Comparison of ENCODE assay signal across 8 cellular contexts in the genomic region with DNA sequence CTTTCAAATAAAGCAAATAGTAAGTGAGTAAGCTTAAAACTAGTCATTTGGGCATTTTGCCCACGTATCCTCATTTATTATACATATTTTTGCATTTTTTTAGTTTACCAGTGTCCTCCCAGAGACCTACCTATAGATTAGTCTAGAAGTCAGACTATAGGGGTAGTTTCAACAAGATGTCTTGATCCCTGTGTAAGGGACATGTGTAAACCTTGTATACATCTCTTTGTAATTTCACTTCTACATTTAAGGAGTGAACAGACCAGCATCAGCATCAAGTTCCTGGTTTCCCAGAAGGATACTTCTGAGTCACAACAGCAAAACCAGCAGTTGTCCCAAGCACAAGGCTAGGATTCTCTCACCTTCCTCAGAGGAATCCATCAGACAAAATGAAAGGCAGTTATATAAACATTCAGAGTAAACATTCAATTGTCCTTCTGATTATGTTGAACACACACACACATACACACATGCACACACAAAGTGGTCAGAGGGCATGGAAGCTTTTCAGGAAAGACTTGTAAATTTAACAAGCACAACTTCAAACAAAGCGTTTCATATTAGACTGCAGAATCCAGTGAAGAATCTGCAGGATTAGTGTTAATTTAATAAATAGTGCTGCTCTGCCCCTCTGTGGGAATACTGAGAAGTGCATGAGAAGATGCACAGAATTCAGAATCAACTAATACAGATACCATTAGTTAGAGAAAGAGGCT. TPM values are rescaled to one million over a fixed set of nuclear protein-coding genes. Genes with fewer than 3 reads are reported as not detected.
DNase-seq lines count a peak whose midpoint lies in the region; ATAC-seq and TF ChIP-seq lines count a peak whose summit lies in the region.

No MANE protein-coding gene starts in this region.

- no peak overlapping the region for H3K4me3 ChIP-seq in SK-N-MC

- TF ChIP-seq CTCF in mesothelial cell of epicardium (IDR thresholded peaks at IDR 0.05; ENCODE audit: unreplicated experiment), result peak; percentile 51

- H3K27me3 Mint-ChIP-seq in mesothelial cell of epicardium (ENCODE audit: low read depth), result peaks cover 3% of the 10 kb centered on the region

- no peak overlapping the region for H3K9ac ChIP-seq in SK-N-MC (ENCODE audit: insufficient read length)

- H3K4me3 Mint-ChIP-seq in mesothelial cell of epicardium, result no peak overlapping the region

- H3K9me3 ChIP-seq in SK-N-MC (ENCODE audit: low read depth, low read length), result no peaks in the 10 kb centered on the region

- H3K27ac ChIP-seq in SK-N-MC, result no peak overlapping the region

- H3K27ac Mint-ChIP-seq in mesothelial cell of epicardium, result no peak overlapping the region

- H3K36me3 ChIP-seq in SK-N-MC (ENCODE audit: insufficient read depth, low read length), result no peaks in the 10 kb centered on the region

- DNase-seq in stimulated activated CD4-positive, alpha-beta T cell treated with anti-CD3 and anti-CD28 coated beads, Interleukin-12 subunit alpha, Interleukin-12 subunit beta, amount 100 ng/mL, for 48 hours (ENCODE audit: low read depth in 2 of 3, low spot score in 1 of 3), result peak in 2 of 3 donors; percentile 7 to 41
- no peak for DNase-seq in stimulated activated CD4-positive, alpha-beta T cell treated with anti-CD3 and anti-CD28 coated beads, Interleukin-4, amount 100 ng/mL, for 1 hour
- peak; percentile 46 for DNase-seq in HT1080 (ENCODE audit: low read depth)
- peak; percentile 51 for DNase-seq in SK-N-MC (ENCODE audit: low read depth, low spot score)
- DNase-seq in effector CD4-positive, alpha-beta T cell, result peak; percentile 9
- no peak for DNase-seq in mesothelial cell of epicardium (ENCODE audit: low spot score in 2 of 2, unreplicated experiment in 2 of 2)
- no peak for DNase-seq in NK-92 treated with Interleukin-12 subunit alpha and Interleukin-12 subunit beta, amount 100 ng/mL, for 24 hours (lab: John Stamatoyannopoulos, UW)

- ATAC-seq in GM21576 (IDR thresholded peaks at IDR 0.05; ENCODE audit: unreplicated experiment), result peak; percentile 87

- H3K36me3 Mint-ChIP-seq in mesothelial cell of epicardium, result no peaks in the 10 kb centered on the region

- no peaks in the 10 kb centered on the region for H3K9me3 Mint-ChIP-seq in mesothelial cell of epicardium

- no peaks in the 10 kb centered on the region for H3K4me1 Mint-ChIP-seq in mesothelial cell of epicardium

RNA-seq across cellular contexts. Expression of gene HINT1, which starts 55.4 kb away (rescaled TPM):
- total RNA-seq in HT1080 (2014; rRNA removed; shearing (Covaris generic)), result 290 and 450 TPM in 2 replicates
- polyA plus RNA-seq in HT1080 (2015; cell fraction: cytosol; rRNA removed), result 395 and 408 TPM in 2 replicates
- 167 and 171 TPM in 2 replicates for polyA plus RNA-seq in HT1080 (2015; cell fraction: nucleus; rRNA removed)
- 180 to 194 TPM (median 187 TPM) in 3 replicates for total RNA-seq in mesothelial cell of epicardium

Comparison
In these comparisons a context has a peak if more than half of its experiments do, and no peak if none do; other contexts are left out.
1. DNase-seq: peak in stimulated activated CD4-positive, alpha-beta T cell treated with anti-CD3 and anti-CD28 coated beads, Interleukin-12 subunit alpha, Interleukin-12 subunit beta, amount 100 ng/mL, for 48 hours (2 of 3), HT1080 (single experiment), SK-N-MC (single experiment) and effector CD4-positive, alpha-beta T cell (single experiment); none in stimulated activated CD4-positive, alpha-beta T cell treated with anti-CD3 and anti-CD28 coated beads, Interleukin-4, amount 100 ng/mL, for 1 hour (single experiment), mesothelial cell of epicardium (0 of 2) and NK-92 treated with Interleukin-12 subunit alpha and Interleukin-12 subunit beta, amount 100 ng/mL, for 24 hours (single experiment).